In the genomic region with DNA sequence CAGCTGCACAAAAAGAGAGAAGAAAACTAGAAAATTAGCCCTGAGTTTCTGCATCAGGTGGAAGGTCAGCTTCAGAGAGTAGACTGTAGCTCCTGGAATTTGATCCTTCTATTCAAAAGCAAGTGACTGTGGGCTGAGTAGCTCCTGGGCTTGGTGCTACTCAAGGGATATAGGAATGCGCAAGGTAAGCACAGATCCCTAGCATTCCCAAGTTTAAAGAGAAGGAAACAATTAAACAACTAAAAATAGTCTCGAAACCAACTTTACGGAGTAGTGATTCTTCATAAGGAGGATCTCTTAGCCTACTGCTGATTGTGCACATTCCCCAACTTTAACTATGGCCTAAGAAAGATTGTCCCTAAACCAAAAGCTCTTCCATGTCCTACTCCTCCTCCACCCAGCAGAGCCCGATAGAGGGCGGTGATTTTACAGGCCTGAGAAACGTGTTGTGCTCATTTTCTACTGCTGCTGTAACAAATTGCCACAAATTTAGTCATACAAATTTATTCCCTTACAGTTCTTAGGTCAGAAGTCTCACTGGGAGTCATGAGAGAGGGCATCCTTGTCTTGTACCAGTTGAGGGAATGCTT, we compare ENCODE assay signal across 1 cellular context.
TF ChIP-seq lines count a peak whose summit lies in the region.

No MANE protein-coding gene starts in this region.

TF ChIP-seq in WTC11, 78 proteins besides CTCF, POLR2A, EP300 and RAD21:
- TF ChIP-seq TEAD1 (CRISPR knock-in tag; IDR thresholded peaks at IDR 0.05) (no peak), TCF7 (CRISPR knock-in tag; IDR thresholded peaks at IDR 0.05; ENCODE audit: low read depth) (no peak), ZNF138 (CRISPR knock-in tag; conservative IDR thresholded peaks at IDR 0.05) (no peak), EMX1 (CRISPR knock-in tag; IDR thresholded peaks at IDR 0.05) (no peak), ZNF396 (CRISPR knock-in tag; IDR thresholded peaks at IDR 0.05; ENCODE audit: borderline replicate concordance) (no peak)
- TF ChIP-seq, protein P1, sequence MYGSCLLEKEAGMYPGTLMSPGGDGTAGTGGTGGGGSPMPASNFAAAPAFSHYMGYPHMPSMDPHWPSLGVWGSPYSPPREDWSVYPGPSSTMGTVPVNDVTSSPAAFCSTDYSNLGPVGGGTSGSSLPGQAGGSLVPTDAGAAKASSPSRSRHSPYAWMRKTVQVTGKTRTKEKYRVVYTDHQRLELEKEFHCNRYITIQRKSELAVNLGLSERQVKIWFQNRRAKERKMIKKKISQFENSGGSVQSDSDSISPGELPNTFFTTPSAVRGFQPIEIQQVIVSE (CRISPR knock-in tag; IDR thresholded peaks at IDR 0.05; ENCODE audit: borderline replicate concordance), result no peak
- TF ChIP-seq, protein P2, sequence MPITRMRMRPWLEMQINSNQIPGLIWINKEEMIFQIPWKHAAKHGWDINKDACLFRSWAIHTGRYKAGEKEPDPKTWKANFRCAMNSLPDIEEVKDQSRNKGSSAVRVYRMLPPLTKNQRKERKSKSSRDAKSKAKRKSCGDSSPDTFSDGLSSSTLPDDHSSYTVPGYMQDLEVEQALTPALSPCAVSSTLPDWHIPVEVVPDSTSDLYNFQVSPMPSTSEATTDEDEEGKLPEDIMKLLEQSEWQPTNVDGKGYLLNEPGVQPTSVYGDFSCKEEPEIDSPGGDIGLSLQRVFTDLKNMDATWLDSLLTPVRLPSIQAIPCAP (CRISPR knock-in tag; IDR thresholded peaks at IDR 0.05), result no peak
- TF ChIP-seq, protein P3, sequence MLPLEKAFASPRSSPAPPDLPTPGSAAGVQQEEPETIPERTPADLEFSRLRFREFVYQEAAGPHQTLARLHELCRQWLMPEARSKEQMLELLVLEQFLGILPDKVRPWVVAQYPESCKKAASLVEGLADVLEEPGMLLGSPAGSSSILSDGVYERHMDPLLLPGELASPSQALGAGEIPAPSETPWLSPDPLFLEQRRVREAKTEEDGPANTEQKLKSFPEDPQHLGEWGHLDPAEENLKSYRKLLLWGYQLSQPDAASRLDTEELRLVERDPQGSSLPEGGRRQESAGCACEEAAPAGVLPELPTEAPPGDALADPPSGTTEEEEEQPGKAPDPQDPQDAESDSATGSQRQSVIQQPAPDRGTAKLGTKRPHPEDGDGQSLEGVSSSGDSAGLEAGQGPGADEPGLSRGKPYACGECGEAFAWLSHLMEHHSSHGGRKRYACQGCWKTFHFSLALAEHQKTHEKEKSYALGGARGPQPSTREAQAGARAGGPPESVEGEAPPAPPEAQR (CRISPR knock-in tag; IDR thresholded peaks at IDR 0.05), result no peak
